1 cellular context compared by ENCODE assay signal in the genomic region with DNA sequence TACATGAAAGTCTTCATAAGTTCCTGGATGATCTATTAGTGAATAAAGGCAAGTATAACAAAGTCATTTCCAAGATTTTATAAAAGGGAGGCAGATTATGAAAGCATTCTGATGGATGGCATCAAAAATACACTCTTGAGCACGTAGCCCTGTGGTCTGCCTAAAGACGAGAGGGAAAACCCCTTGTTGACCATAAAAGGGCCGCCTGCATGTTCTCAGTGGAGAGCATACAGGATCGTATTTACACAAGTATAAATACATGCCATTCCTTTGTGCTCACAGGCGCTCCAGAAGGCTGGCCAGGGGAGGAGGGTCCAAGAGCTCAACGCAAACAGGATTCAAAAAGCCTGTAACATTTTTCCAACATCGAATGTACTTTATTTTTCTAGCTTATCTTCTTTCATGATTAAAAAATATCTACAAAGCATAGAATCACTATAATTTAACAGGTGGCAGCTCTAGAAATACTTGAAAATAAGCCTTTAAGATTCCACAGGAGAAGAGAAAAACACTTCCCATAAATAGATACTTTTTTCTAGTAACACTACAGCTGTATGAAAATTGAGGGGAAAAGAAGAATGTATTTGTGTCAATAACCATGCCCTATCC.
TF ChIP-seq lines count a peak whose summit lies in the region.

No MANE protein-coding gene starts in this region.

TF ChIP-seq in HepG2, 621 proteins besides CTCF, POLR2A, EP300 and RAD21 (continued from another document and continues in another):
- TF ChIP-seq, protein P1, sequence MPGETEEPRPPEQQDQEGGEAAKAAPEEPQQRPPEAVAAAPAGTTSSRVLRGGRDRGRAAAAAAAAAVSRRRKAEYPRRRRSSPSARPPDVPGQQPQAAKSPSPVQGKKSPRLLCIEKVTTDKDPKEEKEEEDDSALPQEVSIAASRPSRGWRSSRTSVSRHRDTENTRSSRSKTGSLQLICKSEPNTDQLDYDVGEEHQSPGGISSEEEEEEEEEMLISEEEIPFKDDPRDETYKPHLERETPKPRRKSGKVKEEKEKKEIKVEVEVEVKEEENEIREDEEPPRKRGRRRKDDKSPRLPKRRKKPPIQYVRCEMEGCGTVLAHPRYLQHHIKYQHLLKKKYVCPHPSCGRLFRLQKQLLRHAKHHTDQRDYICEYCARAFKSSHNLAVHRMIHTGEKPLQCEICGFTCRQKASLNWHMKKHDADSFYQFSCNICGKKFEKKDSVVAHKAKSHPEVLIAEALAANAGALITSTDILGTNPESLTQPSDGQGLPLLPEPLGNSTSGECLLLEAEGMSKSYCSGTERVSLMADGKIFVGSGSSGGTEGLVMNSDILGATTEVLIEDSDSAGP (CRISPR knock-in tag; IDR thresholded peaks at IDR 0.05; ENCODE audit: borderline replicate concordance) = no peak
- TF ChIP-seq MED1 (CRISPR knock-in tag; IDR thresholded peaks at IDR 0.05) (peak; percentile 77), BHLHE40 (IDR thresholded peaks at IDR 0.05; ENCODE audit: low read length) (peak; percentile 39; the same call in 1 of the 2 replicates), ZIK1 (CRISPR knock-in tag; IDR thresholded peaks at IDR 0.05; ENCODE audit: borderline replicate concordance, low read depth) (no peak), ZNF644 (CRISPR knock-in tag; IDR thresholded peaks at IDR 0.05; ENCODE audit: low read depth) (no peak), SSRP1 (CRISPR knock-in tag; IDR thresholded peaks at IDR 0.05) (no peak), RBM22 (optimal IDR thresholded peaks at IDR 0.05; ENCODE audit: low read length) (no peak), ZNF468 (CRISPR knock-in tag; IDR thresholded peaks at IDR 0.05) (no peak), ZNF441 (CRISPR knock-in tag; IDR thresholded peaks at IDR 0.05; ENCODE audit: borderline replicate concordance) (no peak), IKZF1 (IDR thresholded peaks at IDR 0.05) (no peak), TBL1XR1 (IDR thresholded peaks at IDR 0.05; ENCODE audit: borderline replicate concordance, low read length, partially characterized antibody) (no peak), ZNF350 (CRISPR knock-in tag; IDR thresholded peaks at IDR 0.05; ENCODE audit: borderline replicate concordance, low read depth) (no peak), CBFB (CRISPR knock-in tag; IDR thresholded peaks at IDR 0.05) (peak; percentile 85), ZNF335 (CRISPR knock-in tag; IDR thresholded peaks at IDR 0.05) (0 out of 2 replicates have a peak, but pooled peaks have one; percentile 22), KDM2A (CRISPR knock-in tag; IDR thresholded peaks at IDR 0.05; ENCODE audit: borderline replicate concordance, low read depth) (no peak), FOXA1 (IDR thresholded peaks at IDR 0.05) (0 out of 2 replicates have a peak, but pooled peaks have one; percentile 59), FOXA1 (CRISPR knock-in tag; IDR thresholded peaks at IDR 0.05) (peak; percentile 97), ZNF292 (CRISPR knock-in tag; IDR thresholded peaks at IDR 0.05; ENCODE audit: borderline replicate concordance, low read depth) (peak; percentile 94), HOXA5 (CRISPR knock-in tag; IDR thresholded peaks at IDR 0.05) (peak; percentile 26; the same call in 1 of the 2 replicates), FOXM1 (CRISPR knock-in tag; IDR thresholded peaks at IDR 0.05) (no peak), NPAS2 (CRISPR knock-in tag; IDR thresholded peaks at IDR 0.05; ENCODE audit: borderline replicate concordance) (no peak), PHF21A (CRISPR knock-in tag; IDR thresholded peaks at IDR 0.05) (peak; percentile 63; the same call in 1 of the 2 replicates), SOX13 (IDR thresholded peaks at IDR 0.05) (peak; percentile 71), SOX13 (CRISPR knock-in tag; conservative IDR thresholded peaks at IDR 0.05 in 1 of 2, IDR thresholded peaks at IDR 0.05 in 1 of 2) (peak in 1 of 2 experiments; percentile 95; a peak in 2 of 4 replicates), ZNF614 (CRISPR knock-in tag; IDR thresholded peaks at IDR 0.05; ENCODE audit: borderline replicate concordance) (0 out of 2 replicates have a peak, but pooled peaks have one; percentile 39), RORA (CRISPR knock-in tag; IDR thresholded peaks at IDR 0.05) (no peak), NFKBIZ (CRISPR knock-in tag; IDR thresholded peaks at IDR 0.05) (peak; percentile 100)
- TF ChIP-seq, protein P2, sequence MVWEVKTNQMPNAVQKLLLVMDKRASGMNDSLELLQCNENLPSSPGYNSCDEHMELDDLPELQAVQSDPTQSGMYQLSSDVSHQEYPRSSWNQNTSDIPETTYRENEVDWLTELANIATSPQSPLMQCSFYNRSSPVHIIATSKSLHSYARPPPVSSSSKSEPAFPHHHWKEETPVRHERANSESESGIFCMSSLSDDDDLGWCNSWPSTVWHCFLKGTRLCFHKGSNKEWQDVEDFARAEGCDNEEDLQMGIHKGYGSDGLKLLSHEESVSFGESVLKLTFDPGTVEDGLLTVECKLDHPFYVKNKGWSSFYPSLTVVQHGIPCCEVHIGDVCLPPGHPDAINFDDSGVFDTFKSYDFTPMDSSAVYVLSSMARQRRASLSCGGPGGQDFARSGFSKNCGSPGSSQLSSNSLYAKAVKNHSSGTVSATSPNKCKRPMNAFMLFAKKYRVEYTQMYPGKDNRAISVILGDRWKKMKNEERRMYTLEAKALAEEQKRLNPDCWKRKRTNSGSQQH (CRISPR knock-in tag; IDR thresholded peaks at IDR 0.05; ENCODE audit: low read depth) = no peak
- TF ChIP-seq, protein P3, sequence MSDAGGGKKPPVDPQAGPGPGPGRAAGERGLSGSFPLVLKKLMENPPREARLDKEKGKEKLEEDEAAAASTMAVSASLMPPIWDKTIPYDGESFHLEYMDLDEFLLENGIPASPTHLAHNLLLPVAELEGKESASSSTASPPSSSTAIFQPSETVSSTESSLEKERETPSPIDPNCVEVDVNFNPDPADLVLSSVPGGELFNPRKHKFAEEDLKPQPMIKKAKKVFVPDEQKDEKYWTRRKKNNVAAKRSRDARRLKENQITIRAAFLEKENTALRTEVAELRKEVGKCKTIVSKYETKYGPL (CRISPR knock-in tag; IDR thresholded peaks at IDR 0.05) = no peak
- TF ChIP-seq, protein P4, sequence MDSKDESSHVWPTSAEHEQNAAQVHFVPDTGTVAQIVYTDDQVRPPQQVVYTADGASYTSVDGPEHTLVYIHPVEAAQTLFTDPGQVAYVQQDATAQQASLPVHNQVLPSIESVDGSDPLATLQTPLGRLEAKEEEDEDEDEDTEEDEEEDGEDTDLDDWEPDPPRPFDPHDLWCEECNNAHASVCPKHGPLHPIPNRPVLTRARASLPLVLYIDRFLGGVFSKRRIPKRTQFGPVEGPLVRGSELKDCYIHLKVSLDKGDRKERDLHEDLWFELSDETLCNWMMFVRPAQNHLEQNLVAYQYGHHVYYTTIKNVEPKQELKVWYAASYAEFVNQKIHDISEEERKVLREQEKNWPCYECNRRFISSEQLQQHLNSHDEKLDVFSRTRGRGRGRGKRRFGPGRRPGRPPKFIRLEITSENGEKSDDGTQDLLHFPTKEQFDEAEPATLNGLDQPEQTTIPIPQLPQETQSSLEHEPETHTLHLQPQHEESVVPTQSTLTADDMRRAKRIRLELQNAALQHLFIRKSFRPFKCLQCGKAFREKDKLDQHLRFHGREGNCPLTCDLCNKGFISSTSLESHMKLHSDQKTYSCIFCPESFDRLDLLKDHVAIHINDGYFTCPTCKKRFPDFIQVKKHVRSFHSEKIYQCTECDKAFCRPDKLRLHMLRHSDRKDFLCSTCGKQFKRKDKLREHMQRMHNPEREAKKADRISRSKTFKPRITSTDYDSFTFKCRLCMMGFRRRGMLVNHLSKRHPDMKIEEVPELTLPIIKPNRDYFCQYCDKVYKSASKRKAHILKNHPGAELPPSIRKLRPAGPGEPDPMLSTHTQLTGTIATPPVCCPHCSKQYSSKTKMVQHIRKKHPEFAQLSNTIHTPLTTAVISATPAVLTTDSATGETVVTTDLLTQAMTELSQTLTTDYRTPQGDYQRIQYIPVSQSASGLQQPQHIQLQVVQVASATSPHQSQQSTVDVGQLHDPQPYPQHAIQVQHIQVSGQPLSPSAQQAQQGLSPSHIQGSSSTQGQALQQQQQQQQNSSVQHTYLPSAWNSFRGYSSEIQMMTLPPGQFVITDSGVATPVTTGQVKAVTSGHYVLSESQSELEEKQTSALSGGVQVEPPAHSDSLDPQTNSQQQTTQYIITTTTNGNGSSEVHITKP (CRISPR knock-in tag; IDR thresholded peaks at IDR 0.05; ENCODE audit: low read depth) = 0 out of 2 replicates have a peak, but pooled peaks have one; percentile 30
- TF ChIP-seq, protein P5, sequence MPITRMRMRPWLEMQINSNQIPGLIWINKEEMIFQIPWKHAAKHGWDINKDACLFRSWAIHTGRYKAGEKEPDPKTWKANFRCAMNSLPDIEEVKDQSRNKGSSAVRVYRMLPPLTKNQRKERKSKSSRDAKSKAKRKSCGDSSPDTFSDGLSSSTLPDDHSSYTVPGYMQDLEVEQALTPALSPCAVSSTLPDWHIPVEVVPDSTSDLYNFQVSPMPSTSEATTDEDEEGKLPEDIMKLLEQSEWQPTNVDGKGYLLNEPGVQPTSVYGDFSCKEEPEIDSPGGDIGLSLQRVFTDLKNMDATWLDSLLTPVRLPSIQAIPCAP (CRISPR knock-in tag; IDR thresholded peaks at IDR 0.05; ENCODE audit: low read depth) = no peak
- TF ChIP-seq, protein P6, sequence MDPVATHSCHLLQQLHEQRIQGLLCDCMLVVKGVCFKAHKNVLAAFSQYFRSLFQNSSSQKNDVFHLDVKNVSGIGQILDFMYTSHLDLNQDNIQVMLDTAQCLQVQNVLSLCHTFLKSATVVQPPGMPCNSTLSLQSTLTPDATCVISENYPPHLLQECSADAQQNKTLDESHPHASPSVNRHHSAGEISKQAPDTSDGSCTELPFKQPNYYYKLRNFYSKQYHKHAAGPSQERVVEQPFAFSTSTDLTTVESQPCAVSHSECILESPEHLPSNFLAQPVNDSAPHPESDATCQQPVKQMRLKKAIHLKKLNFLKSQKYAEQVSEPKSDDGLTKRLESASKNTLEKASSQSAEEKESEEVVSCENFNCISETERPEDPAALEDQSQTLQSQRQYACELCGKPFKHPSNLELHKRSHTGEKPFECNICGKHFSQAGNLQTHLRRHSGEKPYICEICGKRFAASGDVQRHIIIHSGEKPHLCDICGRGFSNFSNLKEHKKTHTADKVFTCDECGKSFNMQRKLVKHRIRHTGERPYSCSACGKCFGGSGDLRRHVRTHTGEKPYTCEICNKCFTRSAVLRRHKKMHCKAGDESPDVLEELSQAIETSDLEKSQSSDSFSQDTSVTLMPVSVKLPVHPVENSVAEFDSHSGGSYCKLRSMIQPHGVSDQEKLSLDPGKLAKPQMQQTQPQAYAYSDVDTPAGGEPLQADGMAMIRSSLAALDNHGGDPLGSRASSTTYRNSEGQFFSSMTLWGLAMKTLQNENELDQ (CRISPR knock-in tag; IDR thresholded peaks at IDR 0.05; ENCODE audit: borderline replicate concordance) = no peak
- TF ChIP-seq, protein P7, sequence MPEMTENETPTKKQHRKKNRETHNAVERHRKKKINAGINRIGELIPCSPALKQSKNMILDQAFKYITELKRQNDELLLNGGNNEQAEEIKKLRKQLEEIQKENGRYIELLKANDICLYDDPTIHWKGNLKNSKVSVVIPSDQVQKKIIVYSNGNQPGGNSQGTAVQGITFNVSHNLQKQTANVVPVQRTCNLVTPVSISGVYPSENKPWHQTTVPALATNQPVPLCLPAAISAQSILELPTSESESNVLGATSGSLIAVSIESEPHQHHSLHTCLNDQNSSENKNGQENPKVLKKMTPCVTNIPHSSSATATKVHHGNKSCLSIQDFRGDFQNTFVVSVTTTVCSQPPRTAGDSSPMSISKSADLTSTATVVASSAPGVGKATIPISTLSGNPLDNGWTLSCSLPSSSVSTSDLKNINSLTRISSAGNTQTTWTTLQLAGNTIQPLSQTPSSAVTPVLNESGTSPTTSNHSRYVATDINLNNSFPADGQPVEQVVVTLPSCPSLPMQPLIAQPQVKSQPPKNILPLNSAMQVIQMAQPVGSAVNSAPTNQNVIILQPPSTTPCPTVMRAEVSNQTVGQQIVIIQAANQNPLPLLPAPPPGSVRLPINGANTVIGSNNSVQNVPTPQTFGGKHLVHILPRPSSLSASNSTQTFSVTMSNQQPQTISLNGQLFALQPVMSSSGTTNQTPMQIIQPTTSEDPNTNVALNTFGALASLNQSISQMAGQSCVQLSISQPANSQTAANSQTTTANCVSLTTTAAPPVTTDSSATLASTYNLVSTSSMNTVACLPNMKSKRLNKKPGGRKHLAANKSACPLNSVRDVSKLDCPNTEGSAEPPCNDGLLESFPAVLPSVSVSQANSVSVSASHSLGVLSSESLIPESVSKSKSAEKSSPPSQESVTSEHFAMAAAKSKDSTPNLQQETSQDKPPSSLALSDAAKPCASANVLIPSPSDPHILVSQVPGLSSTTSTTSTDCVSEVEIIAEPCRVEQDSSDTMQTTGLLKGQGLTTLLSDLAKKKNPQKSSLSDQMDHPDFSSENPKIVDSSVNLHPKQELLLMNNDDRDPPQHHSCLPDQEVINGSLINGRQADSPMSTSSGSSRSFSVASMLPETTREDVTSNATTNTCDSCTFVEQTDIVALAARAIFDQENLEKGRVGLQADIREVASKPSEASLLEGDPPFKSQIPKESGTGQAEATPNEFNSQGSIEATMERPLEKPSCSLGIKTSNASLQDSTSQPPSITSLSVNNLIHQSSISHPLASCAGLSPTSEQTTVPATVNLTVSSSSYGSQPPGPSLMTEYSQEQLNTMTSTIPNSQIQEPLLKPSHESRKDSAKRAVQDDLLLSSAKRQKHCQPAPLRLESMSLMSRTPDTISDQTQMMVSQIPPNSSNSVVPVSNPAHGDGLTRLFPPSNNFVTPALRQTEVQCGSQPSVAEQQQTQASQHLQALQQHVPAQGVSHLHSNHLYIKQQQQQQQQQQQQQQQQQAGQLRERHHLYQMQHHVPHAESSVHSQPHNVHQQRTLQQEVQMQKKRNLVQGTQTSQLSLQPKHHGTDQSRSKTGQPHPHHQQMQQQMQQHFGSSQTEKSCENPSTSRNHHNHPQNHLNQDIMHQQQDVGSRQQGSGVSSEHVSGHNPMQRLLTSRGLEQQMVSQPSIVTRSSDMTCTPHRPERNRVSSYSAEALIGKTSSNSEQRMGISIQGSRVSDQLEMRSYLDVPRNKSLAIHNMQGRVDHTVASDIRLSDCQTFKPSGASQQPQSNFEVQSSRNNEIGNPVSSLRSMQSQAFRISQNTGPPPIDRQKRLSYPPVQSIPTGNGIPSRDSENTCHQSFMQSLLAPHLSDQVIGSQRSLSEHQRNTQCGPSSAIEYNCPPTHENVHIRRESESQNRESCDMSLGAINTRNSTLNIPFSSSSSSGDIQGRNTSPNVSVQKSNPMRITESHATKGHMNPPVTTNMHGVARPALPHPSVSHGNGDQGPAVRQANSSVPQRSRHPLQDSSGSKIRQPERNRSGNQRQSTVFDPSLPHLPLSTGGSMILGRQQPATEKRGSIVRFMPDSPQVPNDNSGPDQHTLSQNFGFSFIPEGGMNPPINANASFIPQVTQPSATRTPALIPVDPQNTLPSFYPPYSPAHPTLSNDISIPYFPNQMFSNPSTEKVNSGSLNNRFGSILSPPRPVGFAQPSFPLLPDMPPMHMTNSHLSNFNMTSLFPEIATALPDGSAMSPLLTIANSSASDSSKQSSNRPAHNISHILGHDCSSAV (CRISPR knock-in tag; IDR thresholded peaks at IDR 0.05; ENCODE audit: borderline replicate concordance) = no peak
- TF ChIP-seq, protein P8, sequence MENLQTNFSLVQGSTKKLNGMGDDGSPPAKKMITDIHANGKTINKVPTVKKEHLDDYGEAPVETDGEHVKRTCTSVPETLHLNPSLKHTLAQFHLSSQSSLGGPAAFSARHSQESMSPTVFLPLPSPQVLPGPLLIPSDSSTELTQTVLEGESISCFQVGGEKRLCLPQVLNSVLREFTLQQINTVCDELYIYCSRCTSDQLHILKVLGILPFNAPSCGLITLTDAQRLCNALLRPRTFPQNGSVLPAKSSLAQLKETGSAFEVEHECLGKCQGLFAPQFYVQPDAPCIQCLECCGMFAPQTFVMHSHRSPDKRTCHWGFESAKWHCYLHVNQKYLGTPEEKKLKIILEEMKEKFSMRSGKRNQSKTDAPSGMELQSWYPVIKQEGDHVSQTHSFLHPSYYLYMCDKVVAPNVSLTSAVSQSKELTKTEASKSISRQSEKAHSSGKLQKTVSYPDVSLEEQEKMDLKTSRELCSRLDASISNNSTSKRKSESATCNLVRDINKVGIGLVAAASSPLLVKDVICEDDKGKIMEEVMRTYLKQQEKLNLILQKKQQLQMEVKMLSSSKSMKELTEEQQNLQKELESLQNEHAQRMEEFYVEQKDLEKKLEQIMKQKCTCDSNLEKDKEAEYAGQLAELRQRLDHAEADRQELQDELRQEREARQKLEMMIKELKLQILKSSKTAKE (CRISPR knock-in tag; IDR thresholded peaks at IDR 0.05; ENCODE audit: borderline replicate concordance) = no peak; the same call in 1 of the 2 replicates
